ENCODE assay signal across 9 cellular contexts in genomic region chr6:144149894-144150672, GRCh38. TPM values are rescaled to one million over a fixed set of nuclear protein-coding genes. Genes with fewer than 3 reads are reported as not detected.
A peak's percentile ranks its signal among the peaks of the same experiment; 100 is the strongest.
DNase-seq lines count a peak whose midpoint lies in the region; ATAC-seq and FAIRE-seq lines count a peak whose summit lies in the region.
"Had no signal": no experiment of that assay in that cellular context is flagged by ENCODE, and none has a peak within 500 bp of the region (broad histone marks: within the 10 kb centered on the region; RNA-seq: fewer than 3 reads in every experiment).

Gene STX11, plus strand, starts transcription at chr6:144150517. Its CDS starts 36,111 bp downstream, at chr6:144186628.

- peak within 1 kb of the TSS; percentile 99 for H3K4me3 ChIP-seq in right cardiac atrium (ENCODE audit: low read length)

- H3K9me3 ChIP-seq in right cardiac atrium (ENCODE audit: control insufficient read depth, low read length): no peaks in the 10 kb centered on the region

- ATAC-seq in GM21360 (IDR thresholded peaks at IDR 0.05; ENCODE audit: unreplicated experiment): peak; percentile 71
- peak; percentile 97 to 98 for ATAC-seq in right cardiac atrium

- no peaks in the 10 kb centered on the region for H3K27me3 ChIP-seq in right cardiac atrium (ENCODE audit: control insufficient read depth, insufficient read depth)

- FAIRE-seq in HTR-8/SVneo (lab: Jason Lieb, UNC): no peak
- FAIRE-seq: islet of Langerhans had no signal

- H3K27ac ChIP-seq in right cardiac atrium (ENCODE audit: low read length): peak within 1 kb of the TSS; percentile 77

- DNase-seq in CMK (ENCODE audit: low read depth) (peak; percentile 46), HTR-8/SVneo (ENCODE audit: insufficient read length, low spot score) (peak; percentile 56), SW480 (ENCODE audit: low spot score) (peak; percentile 59), right cardiac atrium (peak; percentile 81 to 90 (median 90)), retina (peak; percentile 79), NCI-H1436 treated with DMSO at 0.1 percent for 48 hours (lab: John Stamatoyannopoulos, UW) (no peak)
- DNase-seq in activated naive CD8-positive, alpha-beta T cell treated with anti-CD3 and anti-CD28 coated beads, Interleukin-2, amount 50 U/mL, for 16 hours (ENCODE audit: low read depth, low spot score): peak; percentile 46

- intact Hi-C loops in right cardiac atrium (cut with DNase I): loop anchor here in 1 of 4 donors (5.0 kb wide), 1 partner anchor 67 kb away; no protein-coding TSS in a partner anchor

- H3K4me1 ChIP-seq in right cardiac atrium (ENCODE audit: control insufficient read depth, insufficient read depth, low read length): peaks cover 4% of the 10 kb centered on the region

- WGBS in right cardiac atrium: under 1% methylated on average over 90 of the region's 90 CpGs

RNA-seq across cellular contexts. Expression of gene STX11, which starts in this region (rescaled TPM):
- total RNA-seq in right cardiac atrium: 1 to 10 TPM; 1.5 to 6.8 (median 2.9) TPM
- polyA plus RNA-seq in right cardiac atrium: 4.9 TPM
